21 cellular contexts compared by ENCODE assay signal in the genomic region with DNA sequence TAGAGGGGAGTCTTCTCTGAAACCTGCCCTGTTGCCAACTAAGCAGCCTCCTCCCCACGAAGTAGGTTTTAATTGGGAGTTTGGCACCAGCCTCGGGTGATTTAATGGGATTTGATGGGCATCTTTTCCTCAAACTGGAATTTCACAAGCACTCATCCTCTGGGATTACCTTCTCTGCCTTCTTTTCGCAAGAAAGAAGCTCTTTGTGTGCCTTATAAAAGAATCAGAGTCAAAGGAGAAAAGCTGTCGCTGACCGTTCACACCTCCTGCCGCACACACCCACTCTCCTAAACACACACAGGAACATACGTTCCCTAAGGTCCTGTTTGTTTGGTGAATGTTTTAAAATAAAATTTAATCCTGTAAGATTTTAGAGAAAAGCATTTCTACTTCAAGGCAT.
"Had no signal": no experiment of that assay in that cellular context is flagged by ENCODE, and none has a peak within 500 bp of the region (broad histone marks: within the 10 kb centered on the region; RNA-seq: fewer than 3 reads in every experiment).

No MANE protein-coding gene starts in this region.

- H3K4me3 Mint-ChIP-seq: T-cell had no signal

- H3K36me3 ChIP-seq: MG63 had no signal

- H3K4me2 ChIP-seq: SK-N-SH had no signal

- H3K9me3 ChIP-seq: MG63, SK-N-SH had no signal

- H3K27ac Mint-ChIP-seq: T-cell had no signal

- H3K36me3 Mint-ChIP-seq: T-cell had no signal

- H3K4me3 ChIP-seq: MG63 had no signal

- DNase-seq: IMR-90, Karpas-422, KG1, MG63, NCI-H1105, NCI-H1417, NCI-H146, NCI-H1694 treated with DMSO at 0.1 percent for 48 hours, NCI-H1930, NCI-H2081 treated with DMSO at 0.1 percent for 48 hours, NCI-H2171, NCI-H226, NCI-H446, NCI-H510A, NCI-H526, PC-3, SHP77, SK-N-SH, SW 1271, T-cell had no signal

- H3K27ac ChIP-seq: RWPE1 had no signal

- H3K9me3 Mint-ChIP-seq: T-cell had no signal

- H3K9ac ChIP-seq: SK-N-SH had no signal
